8 cellular contexts compared by ENCODE assay signal in genomic region chr2:27627963-27628766, GRCh38. TPM values are rescaled to one million over a fixed set of nuclear protein-coding genes. Genes with fewer than 3 reads are reported as not detected.
DNase-seq lines count a peak whose midpoint lies in the region; ATAC-seq, FAIRE-seq and TF ChIP-seq lines count a peak whose summit lies in the region.

No MANE protein-coding gene starts in this region.

- H3K4me1 ChIP-seq in SJSA1 (replicated peaks) = peaks cover 37% of the 10 kb centered on the region

- peak; percentile 14 for ATAC-seq in HG03064 (IDR thresholded peaks at IDR 0.05; ENCODE audit: low read depth, unreplicated experiment)

- FAIRE-seq in GM12892 (lab: Jason Lieb, UNC) (peak; percentile 88), frontal cortex (lab: Jason Lieb, UNC) (no peak)

- H3K36me3 ChIP-seq in SJSA1 = peaks cover 57% of the 10 kb centered on the region

- H3K27ac ChIP-seq in SJSA1 = peak overlapping the region; percentile 97

- DNase-seq in A172 (ENCODE audit: low spot score) (peak; percentile 93), GM12892 (ENCODE audit: insufficient read length) (no peak), SJSA1 (ENCODE audit: low read depth in 1 of 2, low spot score in 2 of 2) (peak; percentile 82 to 91), fibroblast of peridontal ligament (ENCODE audit: extremely low read depth) (peak; percentile 81), non-pigmented ciliary epithelial cell (ENCODE audit: low read depth) (peak; percentile 94), frontal cortex (ENCODE audit: low spot score in 2 of 2) (no peak)
- DNase-seq in activated T-cell treated with anti-CD3 and anti-CD28 coated beads, Interleukin-2, amount 50 U/mL, for 48 hours = no peak

- TF ChIP-seq POLR2A in GM12892 (IDR thresholded peaks at IDR 0.05; ENCODE audit: low read depth, low read length) = no peak

- no peaks in the 10 kb centered on the region for H3K9me3 ChIP-seq in SJSA1 (replicated peaks)

- H3K4me3 ChIP-seq in SJSA1 = peak overlapping the region; percentile 62

- H3K27me3 ChIP-seq in SJSA1 (replicated peaks) = no peaks in the 10 kb centered on the region

RNA-seq across cellular contexts. Expression of gene CCDC121, which starts 0.6 kb away (rescaled TPM):
- total RNA-seq in A172 (2014; rRNA removed; shearing (Covaris generic)) = 1.6 and 6.5 TPM in 2 replicates
- polyA plus RNA-seq in GM12892 (2012; ENCODE audit: missing spikeins) = 1.8 TPM
- 2.4 and 2.9 TPM in 2 replicates for total RNA-seq in SJSA1 (2014; rRNA removed; shearing (Covaris generic))
- 3.7 TPM for total RNA-seq in frontal cortex

RNA-seq across cellular contexts. Expression of gene GPN1, which starts 0.7 kb away (rescaled TPM):
- 76.1 and 91.6 TPM in 2 replicates for total RNA-seq in A172 (2014; rRNA removed; shearing (Covaris generic))
- 51.6 TPM for polyA plus RNA-seq in GM12892 (2012; ENCODE audit: missing spikeins)
- total RNA-seq in SJSA1 (2014; rRNA removed; shearing (Covaris generic)) = 68.8 and 70.2 TPM in 2 replicates
- 31.4 TPM for total RNA-seq in frontal cortex

RNA-seq across cellular contexts. Expression of gene SUPT7L, which starts 35.2 kb away (rescaled TPM):
- 29.4 and 32.7 TPM in 2 replicates for total RNA-seq in A172 (2014; rRNA removed; shearing (Covaris generic))
- 17.5 TPM for polyA plus RNA-seq in GM12892 (2012; ENCODE audit: missing spikeins)
- 21.5 and 23.3 TPM in 2 replicates for total RNA-seq in SJSA1 (2014; rRNA removed; shearing (Covaris generic))
- total RNA-seq in frontal cortex = 24.5 TPM

RNA-seq across cellular contexts. Expression of gene SLC4A1AP, which starts 35.5 kb away (rescaled TPM):
- 44.5 and 51.0 TPM in 2 replicates for total RNA-seq in A172 (2014; rRNA removed; shearing (Covaris generic))
- 20.0 TPM for polyA plus RNA-seq in GM12892 (2012; ENCODE audit: missing spikeins)
- 49.7 and 52.8 TPM in 2 replicates for total RNA-seq in SJSA1 (2014; rRNA removed; shearing (Covaris generic))
- total RNA-seq in frontal cortex = 33.4 TPM

RNA-seq across cellular contexts. Expression of gene ZNF512, which starts 45.3 kb away (rescaled TPM):
- total RNA-seq in A172 (2014; rRNA removed; shearing (Covaris generic)) = 14.8 and 16.7 TPM in 2 replicates
- polyA plus RNA-seq in GM12892 (2012; ENCODE audit: missing spikeins) = 37.5 TPM
- total RNA-seq in SJSA1 (2014; rRNA removed; shearing (Covaris generic)) = 35.2 and 52.8 TPM in 2 replicates
- total RNA-seq in frontal cortex = 49.3 TPM

Comparison
In these comparisons a context has a peak if more than half of its experiments do, and no peak if none do; other contexts are left out.
1. DNase-seq: peak in A172 (single experiment), SJSA1 (2 of 2), fibroblast of peridontal ligament (single experiment) and non-pigmented ciliary epithelial cell (single experiment); none in GM12892 (single experiment), frontal cortex (0 of 2) and activated T-cell treated with anti-CD3 and anti-CD28 coated beads, Interleukin-2, amount 50 U/mL, for 48 hours (0 of 2).